Comparison of ENCODE assay signal across 1 cellular context in the genomic region with DNA sequence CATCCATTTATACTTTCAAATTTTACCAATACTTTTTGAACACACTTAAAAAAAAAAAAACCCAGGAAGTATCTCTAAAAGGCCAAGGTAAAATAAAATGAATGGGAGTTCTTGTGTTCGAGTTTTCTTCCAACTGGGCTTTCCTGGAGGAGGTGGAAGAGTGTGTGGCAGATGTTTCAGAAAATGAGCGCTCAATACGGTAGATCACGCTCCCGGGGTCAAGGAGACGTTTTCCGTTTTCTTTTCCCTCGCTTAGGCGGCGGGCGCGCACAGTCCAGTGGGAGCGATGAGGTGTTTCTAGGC.
TF ChIP-seq lines count a peak whose summit lies in the region.

No MANE protein-coding gene starts in this region.

TF ChIP-seq in K562, 482 proteins besides CTCF, POLR2A, EP300 and RAD21 (continued from another document):
- TF ChIP-seq, protein P1, sequence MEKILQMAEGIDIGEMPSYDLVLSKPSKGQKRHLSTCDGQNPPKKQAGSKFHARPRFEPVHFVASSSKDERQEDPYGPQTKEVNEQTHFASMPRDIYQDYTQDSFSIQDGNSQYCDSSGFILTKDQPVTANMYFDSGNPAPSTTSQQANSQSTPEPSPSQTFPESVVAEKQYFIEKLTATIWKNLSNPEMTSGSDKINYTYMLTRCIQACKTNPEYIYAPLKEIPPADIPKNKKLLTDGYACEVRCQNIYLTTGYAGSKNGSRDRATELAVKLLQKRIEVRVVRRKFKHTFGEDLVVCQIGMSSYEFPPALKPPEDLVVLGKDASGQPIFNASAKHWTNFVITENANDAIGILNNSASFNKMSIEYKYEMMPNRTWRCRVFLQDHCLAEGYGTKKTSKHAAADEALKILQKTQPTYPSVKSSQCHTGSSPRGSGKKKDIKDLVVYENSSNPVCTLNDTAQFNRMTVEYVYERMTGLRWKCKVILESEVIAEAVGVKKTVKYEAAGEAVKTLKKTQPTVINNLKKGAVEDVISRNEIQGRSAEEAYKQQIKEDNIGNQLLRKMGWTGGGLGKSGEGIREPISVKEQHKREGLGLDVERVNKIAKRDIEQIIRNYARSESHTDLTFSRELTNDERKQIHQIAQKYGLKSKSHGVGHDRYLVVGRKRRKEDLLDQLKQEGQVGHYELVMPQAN (IDR thresholded peaks at IDR 0.05; ENCODE audit: borderline replicate concordance): no peak
- TF ChIP-seq IFI16 (CRISPR knock-in tag; IDR thresholded peaks at IDR 0.05): 0 out of 2 replicates have a peak, but pooled peaks have one; percentile 49
- TF ChIP-seq NBN (IDR thresholded peaks at IDR 0.05; ENCODE audit: low read depth): 0 out of 2 replicates have a peak, but pooled peaks have one; percentile 37
- no peak for TF ChIP-seq ZC3H11A (IDR thresholded peaks at IDR 0.05; ENCODE audit: low read depth, low read length)
- TF ChIP-seq HDAC2 (IDR thresholded peaks at IDR 0.05): peak; percentile 11; the same call in 1 of the 2 replicates
- TF ChIP-seq ZNF766 (CRISPR knock-in tag; conservative IDR thresholded peaks at IDR 0.05): no peak
- 0 out of 2 replicates have a peak, but pooled peaks have one; percentile 59 for TF ChIP-seq PHF21A (IDR thresholded peaks at IDR 0.05; ENCODE audit: borderline replicate concordance, low read depth)
- TF ChIP-seq MIER1 (IDR thresholded peaks at IDR 0.05; ENCODE audit: low read depth): peak; percentile 81
